ENCODE assay signal across 18 cellular contexts in genomic region chr3:133856316-133856715, GRCh38.
"Had no signal": no experiment of that assay in that cellular context is flagged by ENCODE, and none has a peak within 500 bp of the region (broad histone marks: within the 10 kb centered on the region; RNA-seq: fewer than 3 reads in every experiment).

No MANE protein-coding gene starts in this region.

- H3K36me3 ChIP-seq: adrenal gland, heart right ventricle, left lung, right lobe of liver, spleen, suprapubic skin had no signal

- H3K27ac ChIP-seq: adrenal gland, body of pancreas, heart right ventricle, left lung, psoas muscle, right lobe of liver, spleen, suprapubic skin had no signal

- H3K27me3 Mint-ChIP-seq: stimulated activated memory B cell treated with anti-CD40 and anti-IgM and Interleukin-4, amounts not matched to agents 10 μg/mL and 1 μg/mL and 100 μg/mL, for 72 hours; T-helper 17 cell; type B pancreatic cell had no signal

- H3K4me1 ChIP-seq: adrenal gland, body of pancreas, left lung, psoas muscle, right lobe of liver, suprapubic skin had no signal

- DNase-seq: activated naive CD4-positive, alpha-beta T cell treated with anti-CD3 and anti-CD28 coated beads, Interleukin-2, amount 50 U/mL, for 16 hours; adrenal gland; body of pancreas; heart right ventricle; left lung; nucleus accumbens; psoas muscle; right lobe of liver; spleen; stimulated activated CD4-positive, alpha-beta T cell treated with anti-CD3 and anti-CD28 coated beads, Interleukin-1b, Interleukin-23, amount 100 ng/mL, for 48 hours; T-helper 17 cell had no signal

- H3K27me3 ChIP-seq: adrenal gland, body of pancreas, dorsolateral prefrontal cortex, heart right ventricle, left lung, right lobe of liver, spleen, suprapubic skin had no signal

- FAIRE-seq: frontal cortex, keratinocyte had no signal

- H3K36me3 Mint-ChIP-seq: natural killer cell treated with Interleukin-12 subunit alpha and Interleukin-12 subunit beta and Interleukin-15 and Interleukin-18, amount 100 ng/mL, for 72 hours; stimulated activated memory B cell treated with anti-CD40 and anti-IgM and Interleukin-4, amounts not matched to agents 10 μg/mL and 1 μg/mL and 100 μg/mL, for 72 hours had no signal

- H3K4me3 Mint-ChIP-seq: natural killer cell treated with Interleukin-12 subunit alpha and Interleukin-12 subunit beta and Interleukin-15 and Interleukin-18, amount 100 ng/mL, for 72 hours; stimulated activated memory B cell treated with anti-CD40 and anti-IgM and Interleukin-4, amounts not matched to agents 10 μg/mL and 1 μg/mL and 100 μg/mL, for 72 hours; T-helper 17 cell; type B pancreatic cell had no signal

- H3K27ac Mint-ChIP-seq: natural killer cell treated with Interleukin-12 subunit alpha and Interleukin-12 subunit beta and Interleukin-15 and Interleukin-18, amount 100 ng/mL, for 72 hours; stimulated activated memory B cell treated with anti-CD40 and anti-IgM and Interleukin-4, amounts not matched to agents 10 μg/mL and 1 μg/mL and 100 μg/mL, for 72 hours; T-helper 17 cell; type B pancreatic cell had no signal

- H3K9me3 Mint-ChIP-seq: natural killer cell treated with Interleukin-12 subunit alpha and Interleukin-12 subunit beta and Interleukin-15 and Interleukin-18, amount 100 ng/mL, for 72 hours; stimulated activated memory B cell treated with anti-CD40 and anti-IgM and Interleukin-4, amounts not matched to agents 10 μg/mL and 1 μg/mL and 100 μg/mL, for 72 hours; type B pancreatic cell had no signal

- H3K9me3 ChIP-seq: adrenal gland, body of pancreas, heart right ventricle, left lung, psoas muscle, right lobe of liver, spleen, suprapubic skin had no signal

- H3K4me3 ChIP-seq: adrenal gland, body of pancreas, dorsolateral prefrontal cortex, heart right ventricle, left lung, psoas muscle, right lobe of liver, spleen, suprapubic skin had no signal
